In genomic region chr2:202378001-202378400, GRCh38 we compare ENCODE assay signal across 8 cellular contexts. TPM values are rescaled to one million over a fixed set of nuclear protein-coding genes. Genes with fewer than 3 reads are reported as not detected.
DNase-seq lines count a peak whose midpoint lies in the region; ATAC-seq and TF ChIP-seq lines count a peak whose summit lies in the region.

No MANE protein-coding gene starts in this region.

- H3K9me3 ChIP-seq in iPS-15b (ENCODE audit: control insufficient read depth, insufficient read depth, low read length), result no peaks in the 10 kb centered on the region

- no peaks in the 10 kb centered on the region for H3K36me3 ChIP-seq in iPS-15b (ENCODE audit: control insufficient read depth, insufficient read depth, low read length)

- peak overlapping the region; percentile 99 for H3K4me3 Mint-ChIP-seq in WTC11
- H3K4me3 Mint-ChIP-seq in stimulated activated naive CD8-positive, alpha-beta T cell treated with anti-CD3 and anti-CD28 coated beads, Interleukin-15, amount 100 ng/mL, for 72 hours, result peak overlapping the region; percentile 88 to 91

- H3K4me3 ChIP-seq in iPS-15b (ENCODE audit: low read depth, low read length), result peak overlapping the region; percentile 93

- H3K4me1 ChIP-seq in iPS-15b (ENCODE audit: control insufficient read depth, insufficient read depth, low read length), result no peaks in the 10 kb centered on the region

- H3K27me3 Mint-ChIP-seq in WTC11 (ENCODE audit: low read depth), result no peaks in the 10 kb centered on the region
- H3K27me3 Mint-ChIP-seq in stimulated activated naive CD8-positive, alpha-beta T cell treated with anti-CD3 and anti-CD28 coated beads, Interleukin-15, amount 100 ng/mL, for 72 hours, result no peaks in the 10 kb centered on the region

- H3K36me3 Mint-ChIP-seq in WTC11, result peaks cover 5% of the 10 kb centered on the region; the same call in 1 of the 2 replicates

- H3K9me3 Mint-ChIP-seq in WTC11, result no peaks in the 10 kb centered on the region
- no peaks in the 10 kb centered on the region for H3K9me3 Mint-ChIP-seq in stimulated activated naive CD8-positive, alpha-beta T cell treated with anti-CD3 and anti-CD28 coated beads, Interleukin-15, amount 100 ng/mL, for 72 hours

- peaks cover 39% of the 10 kb centered on the region for H3K4me1 Mint-ChIP-seq in WTC11
- H3K4me1 Mint-ChIP-seq in stimulated activated naive CD8-positive, alpha-beta T cell treated with anti-CD3 and anti-CD28 coated beads, Interleukin-15, amount 100 ng/mL, for 72 hours, result peaks cover 38% of the 10 kb centered on the region

- CTCF ChIA-PET in WTC11 (lab: Charles Lee), result no interaction called here

- no peak overlapping the region for H3K27ac Mint-ChIP-seq in WTC11
- peak overlapping the region in 1 of 2 donors; percentile 25 for H3K27ac Mint-ChIP-seq in stimulated activated naive CD8-positive, alpha-beta T cell treated with anti-CD3 and anti-CD28 coated beads, Interleukin-15, amount 100 ng/mL, for 72 hours

- DNase-seq in NCI-H748 (lab: John Stamatoyannopoulos, UW; ENCODE audit: unreplicated experiment), result peak; percentile 13
- DNase-seq in NCI-H748 treated with DMSO at 0.1 percent for 48 hours (lab: John Stamatoyannopoulos, UW), result no peak
- DNase-seq in WTC11 (ENCODE audit: low spot score), result no peak
- no peak for DNase-seq in stimulated activated naive CD8-positive, alpha-beta T cell treated with anti-CD3 and anti-CD28 coated beads, Interleukin-15, amount 100 ng/mL, for 72 hours
- DNase-seq in NCI-H2227 (lab: John Stamatoyannopoulos, UW; ENCODE audit: unreplicated experiment), result no peak

- no peak overlapping the region for H3K9ac ChIP-seq in iPS-15b (ENCODE audit: low read depth, low read length)

- no peak for TF ChIP-seq CTCF in WTC11 (IDR thresholded peaks at IDR 0.05)

- no peak for ATAC-seq in WTC11
- ATAC-seq in stimulated activated naive CD8-positive, alpha-beta T cell treated with anti-CD3 and anti-CD28 coated beads, Interleukin-15, amount 100 ng/mL, for 72 hours, result no peak
- no peak for ATAC-seq in HG03457 (IDR thresholded peaks at IDR 0.05; ENCODE audit: unreplicated experiment)
- no peak for ATAC-seq in GM19351 (IDR thresholded peaks at IDR 0.05; ENCODE audit: unreplicated experiment)

- H3K27me3 ChIP-seq in iPS-15b (ENCODE audit: control insufficient read depth, insufficient read depth, low read length), result no peaks in the 10 kb centered on the region

- POLR2A ChIA-PET in WTC11 (lab: Charles Lee), result no interaction called here

TF ChIP-seq in WTC11, 78 proteins besides CTCF, POLR2A, EP300 and RAD21 (continues in another document):
- TF ChIP-seq ZNF317 (CRISPR knock-in tag; IDR thresholded peaks at IDR 0.05; ENCODE audit: borderline replicate concordance, low read depth) (no peak), TCF7 (CRISPR knock-in tag; IDR thresholded peaks at IDR 0.05; ENCODE audit: low read depth) (no peak), MXD4 (CRISPR knock-in tag; IDR thresholded peaks at IDR 0.05; ENCODE audit: borderline replicate concordance) (no peak), SOX15 (CRISPR knock-in tag; IDR thresholded peaks at IDR 0.05) (no peak), GTF2I (CRISPR knock-in tag; conservative IDR thresholded peaks at IDR 0.05) (no peak), IRF2 (CRISPR knock-in tag; IDR thresholded peaks at IDR 0.05; ENCODE audit: borderline replicate concordance, low read depth) (no peak), ZNF416 (CRISPR knock-in tag; IDR thresholded peaks at IDR 0.05) (no peak), RORB (CRISPR knock-in tag; IDR thresholded peaks at IDR 0.05) (no peak), MYBL2 (CRISPR knock-in tag; IDR thresholded peaks at IDR 0.05) (no peak), FOXP4 (CRISPR knock-in tag; IDR thresholded peaks at IDR 0.05) (no peak), PRRX2 (CRISPR knock-in tag; IDR thresholded peaks at IDR 0.05) (no peak), EMX1 (CRISPR knock-in tag; IDR thresholded peaks at IDR 0.05) (no peak), JUN (CRISPR knock-in tag; IDR thresholded peaks at IDR 0.05) (no peak), ETV6 (CRISPR knock-in tag; IDR thresholded peaks at IDR 0.05) (no peak)
- TF ChIP-seq, protein P1, sequence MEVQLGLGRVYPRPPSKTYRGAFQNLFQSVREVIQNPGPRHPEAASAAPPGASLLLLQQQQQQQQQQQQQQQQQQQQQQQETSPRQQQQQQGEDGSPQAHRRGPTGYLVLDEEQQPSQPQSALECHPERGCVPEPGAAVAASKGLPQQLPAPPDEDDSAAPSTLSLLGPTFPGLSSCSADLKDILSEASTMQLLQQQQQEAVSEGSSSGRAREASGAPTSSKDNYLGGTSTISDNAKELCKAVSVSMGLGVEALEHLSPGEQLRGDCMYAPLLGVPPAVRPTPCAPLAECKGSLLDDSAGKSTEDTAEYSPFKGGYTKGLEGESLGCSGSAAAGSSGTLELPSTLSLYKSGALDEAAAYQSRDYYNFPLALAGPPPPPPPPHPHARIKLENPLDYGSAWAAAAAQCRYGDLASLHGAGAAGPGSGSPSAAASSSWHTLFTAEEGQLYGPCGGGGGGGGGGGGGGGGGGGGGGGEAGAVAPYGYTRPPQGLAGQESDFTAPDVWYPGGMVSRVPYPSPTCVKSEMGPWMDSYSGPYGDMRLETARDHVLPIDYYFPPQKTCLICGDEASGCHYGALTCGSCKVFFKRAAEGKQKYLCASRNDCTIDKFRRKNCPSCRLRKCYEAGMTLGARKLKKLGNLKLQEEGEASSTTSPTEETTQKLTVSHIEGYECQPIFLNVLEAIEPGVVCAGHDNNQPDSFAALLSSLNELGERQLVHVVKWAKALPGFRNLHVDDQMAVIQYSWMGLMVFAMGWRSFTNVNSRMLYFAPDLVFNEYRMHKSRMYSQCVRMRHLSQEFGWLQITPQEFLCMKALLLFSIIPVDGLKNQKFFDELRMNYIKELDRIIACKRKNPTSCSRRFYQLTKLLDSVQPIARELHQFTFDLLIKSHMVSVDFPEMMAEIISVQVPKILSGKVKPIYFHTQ (CRISPR knock-in tag; IDR thresholded peaks at IDR 0.05), result no peak
- TF ChIP-seq, protein P2, sequence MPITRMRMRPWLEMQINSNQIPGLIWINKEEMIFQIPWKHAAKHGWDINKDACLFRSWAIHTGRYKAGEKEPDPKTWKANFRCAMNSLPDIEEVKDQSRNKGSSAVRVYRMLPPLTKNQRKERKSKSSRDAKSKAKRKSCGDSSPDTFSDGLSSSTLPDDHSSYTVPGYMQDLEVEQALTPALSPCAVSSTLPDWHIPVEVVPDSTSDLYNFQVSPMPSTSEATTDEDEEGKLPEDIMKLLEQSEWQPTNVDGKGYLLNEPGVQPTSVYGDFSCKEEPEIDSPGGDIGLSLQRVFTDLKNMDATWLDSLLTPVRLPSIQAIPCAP (CRISPR knock-in tag; IDR thresholded peaks at IDR 0.05), result no peak
- TF ChIP-seq, protein P3, sequence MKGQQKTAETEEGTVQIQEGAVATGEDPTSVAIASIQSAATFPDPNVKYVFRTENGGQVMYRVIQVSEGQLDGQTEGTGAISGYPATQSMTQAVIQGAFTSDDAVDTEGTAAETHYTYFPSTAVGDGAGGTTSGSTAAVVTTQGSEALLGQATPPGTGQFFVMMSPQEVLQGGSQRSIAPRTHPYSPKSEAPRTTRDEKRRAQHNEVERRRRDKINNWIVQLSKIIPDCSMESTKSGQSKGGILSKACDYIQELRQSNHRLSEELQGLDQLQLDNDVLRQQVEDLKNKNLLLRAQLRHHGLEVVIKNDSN (CRISPR knock-in tag; IDR thresholded peaks at IDR 0.05), result no peak
- TF ChIP-seq, protein P4, sequence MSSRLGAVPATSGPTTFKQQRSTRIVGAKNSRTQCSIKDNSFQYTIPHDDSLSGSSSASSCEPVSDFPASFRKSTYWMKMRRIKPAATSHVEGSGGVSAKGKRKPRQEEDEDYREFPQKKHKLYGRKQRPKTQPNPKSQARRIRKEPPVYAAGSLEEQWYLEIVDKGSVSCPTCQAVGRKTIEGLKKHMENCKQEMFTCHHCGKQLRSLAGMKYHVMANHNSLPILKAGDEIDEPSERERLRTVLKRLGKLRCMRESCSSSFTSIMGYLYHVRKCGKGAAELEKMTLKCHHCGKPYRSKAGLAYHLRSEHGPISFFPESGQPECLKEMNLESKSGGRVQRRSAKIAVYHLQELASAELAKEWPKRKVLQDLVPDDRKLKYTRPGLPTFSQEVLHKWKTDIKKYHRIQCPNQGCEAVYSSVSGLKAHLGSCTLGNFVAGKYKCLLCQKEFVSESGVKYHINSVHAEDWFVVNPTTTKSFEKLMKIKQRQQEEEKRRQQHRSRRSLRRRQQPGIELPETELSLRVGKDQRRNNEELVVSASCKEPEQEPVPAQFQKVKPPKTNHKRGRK (CRISPR knock-in tag; IDR thresholded peaks at IDR 0.05; ENCODE audit: borderline replicate concordance), result no peak
- TF ChIP-seq, protein P5, sequence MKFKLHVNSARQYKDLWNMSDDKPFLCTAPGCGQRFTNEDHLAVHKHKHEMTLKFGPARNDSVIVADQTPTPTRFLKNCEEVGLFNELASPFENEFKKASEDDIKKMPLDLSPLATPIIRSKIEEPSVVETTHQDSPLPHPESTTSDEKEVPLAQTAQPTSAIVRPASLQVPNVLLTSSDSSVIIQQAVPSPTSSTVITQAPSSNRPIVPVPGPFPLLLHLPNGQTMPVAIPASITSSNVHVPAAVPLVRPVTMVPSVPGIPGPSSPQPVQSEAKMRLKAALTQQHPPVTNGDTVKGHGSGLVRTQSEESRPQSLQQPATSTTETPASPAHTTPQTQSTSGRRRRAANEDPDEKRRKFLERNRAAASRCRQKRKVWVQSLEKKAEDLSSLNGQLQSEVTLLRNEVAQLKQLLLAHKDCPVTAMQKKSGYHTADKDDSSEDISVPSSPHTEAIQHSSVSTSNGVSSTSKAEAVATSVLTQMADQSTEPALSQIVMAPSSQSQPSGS (CRISPR knock-in tag; IDR thresholded peaks at IDR 0.05; ENCODE audit: borderline replicate concordance, low read depth), result no peak

RNA-seq across cellular contexts. Expression of gene BMPR2, which starts 1.9 kb away (rescaled TPM):
- total RNA-seq in WTC11 (2021), result 18.1 to 22.1 TPM (median 19.8 TPM) in 3 replicates
